ENCODE assay signal across 2 cellular contexts in genomic region chr17:7767425-7768021, GRCh38.
TF ChIP-seq lines count a peak whose summit lies in the region.

No MANE protein-coding gene starts in this region.

TF ChIP-seq in IMR-90, 13 proteins besides CTCF, POLR2A, EP300 and RAD21:
- TF ChIP-seq CHD1 (IDR thresholded peaks at IDR 0.05; ENCODE audit: low read depth, low read length) = no peak
- no peak for TF ChIP-seq NFE2L2 (IDR thresholded peaks at IDR 0.05; ENCODE audit: low read depth, low read length)
- TF ChIP-seq ELK1 (IDR thresholded peaks at IDR 0.05; ENCODE audit: borderline replicate concordance, low read depth, low read length) = no peak
- no peak for TF ChIP-seq FOS (IDR thresholded peaks at IDR 0.05; ENCODE audit: low read depth, low read length)
- no peak; the same call in 1 of the 2 replicates for TF ChIP-seq BHLHE40 (IDR thresholded peaks at IDR 0.05; ENCODE audit: low read depth, low read length)
- TF ChIP-seq SMC3 (IDR thresholded peaks at IDR 0.05; ENCODE audit: low read depth, low read length) = no peak
- TF ChIP-seq MXI1 (IDR thresholded peaks at IDR 0.05; ENCODE audit: borderline replicate concordance, low read depth, low read length) = no peak
- TF ChIP-seq MAZ (IDR thresholded peaks at IDR 0.05; ENCODE audit: borderline replicate concordance, low read depth, low read length) = no peak
- no peak for TF ChIP-seq CEBPB (IDR thresholded peaks at IDR 0.05; ENCODE audit: low read depth, low read length)
- TF ChIP-seq USF2 (IDR thresholded peaks at IDR 0.05; ENCODE audit: low read depth, low read length) = no peak
- no peak for TF ChIP-seq RCOR1 (IDR thresholded peaks at IDR 0.05; ENCODE audit: insufficient replicate concordance, low read length)
- no peak for TF ChIP-seq MAFK (IDR thresholded peaks at IDR 0.05; ENCODE audit: low read depth, low read length)
- TF ChIP-seq RFX5 (IDR thresholded peaks at IDR 0.05; ENCODE audit: low read depth, low read length) = no peak

TF ChIP-seq in WTC11, 78 proteins besides CTCF, POLR2A, EP300 and RAD21:
- no peak for TF ChIP-seq E2F4 (CRISPR knock-in tag; IDR thresholded peaks at IDR 0.05; ENCODE audit: borderline replicate concordance, low read depth)
- no peak for TF ChIP-seq CREB1 (CRISPR knock-in tag; IDR thresholded peaks at IDR 0.05)
- no peak for TF ChIP-seq ELF4 (CRISPR knock-in tag; IDR thresholded peaks at IDR 0.05; ENCODE audit: low read depth)
- no peak for TF ChIP-seq CDX4 (CRISPR knock-in tag; IDR thresholded peaks at IDR 0.05; ENCODE audit: borderline replicate concordance)
